Comparison of ENCODE assay signal across 8 cellular contexts in the genomic region with DNA sequence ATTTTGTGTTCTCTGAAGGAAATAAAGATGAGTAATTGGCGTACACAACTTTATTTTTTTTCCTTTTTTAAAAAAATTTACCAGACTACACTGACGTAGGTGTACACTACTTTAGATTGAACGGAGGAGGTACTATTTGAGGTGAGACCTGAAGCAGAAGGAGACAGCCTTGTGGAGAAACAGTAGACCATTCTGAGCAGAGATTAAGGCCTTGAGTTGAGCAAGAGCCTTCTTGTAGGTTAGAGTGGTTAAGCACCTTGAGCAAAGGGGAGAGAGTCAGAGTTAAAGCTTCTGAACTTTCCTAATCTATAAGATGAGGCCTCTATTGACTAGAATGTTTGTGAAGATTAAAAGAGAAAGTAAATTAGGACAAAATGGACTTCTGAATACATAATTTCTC. TPM values are rescaled to one million over a fixed set of nuclear protein-coding genes. Genes with fewer than 3 reads are reported as not detected.
DNase-seq lines count a peak whose midpoint lies in the region; ATAC-seq, FAIRE-seq and TF ChIP-seq lines count a peak whose summit lies in the region.

No MANE protein-coding gene starts in this region.

- peak overlapping the region; percentile 84 for H3K4me3 ChIP-seq in Loucy (ENCODE audit: low read length, poor library complexity, severe bottlenecking)

- no peaks in the 10 kb centered on the region for H3K9me3 Mint-ChIP-seq in central memory CD8-positive, alpha-beta T cell
- H3K9me3 Mint-ChIP-seq in nephron progenitor cell, result no peaks in the 10 kb centered on the region

- H3K9ac ChIP-seq in Loucy (ENCODE audit: low read depth, low read length, poor library complexity, severe bottlenecking), result peak overlapping the region; percentile 90

- no peak overlapping the region for H2AFZ ChIP-seq in Loucy (ENCODE audit: low read length)

- H4K20me1 ChIP-seq in Loucy (ENCODE audit: insufficient read depth, low read length, poor library complexity, severe bottlenecking), result peaks cover 66% of the 10 kb centered on the region

- no peak for ATAC-seq in central memory CD8-positive, alpha-beta T cell (replicated peaks; ENCODE audit: extremely low read depth, poor library complexity, severe bottlenecking)
- ATAC-seq in left colon, result no peak

- H3K27me3 Mint-ChIP-seq in central memory CD8-positive, alpha-beta T cell, result no peaks in the 10 kb centered on the region
- H3K27me3 Mint-ChIP-seq in nephron progenitor cell (ENCODE audit: low read depth, poor library complexity), result peaks cover 14% of the 10 kb centered on the region

- no peaks in the 10 kb centered on the region for H3K9me3 ChIP-seq in Loucy (ENCODE audit: insufficient read depth, low read depth, low read length)

- H3K27ac Mint-ChIP-seq in central memory CD8-positive, alpha-beta T cell (ENCODE audit: low read depth), result peak overlapping the region; percentile 29
- no peak overlapping the region for H3K27ac Mint-ChIP-seq in nephron progenitor cell

- peaks cover 32% of the 10 kb centered on the region for H3K4me1 Mint-ChIP-seq in central memory CD8-positive, alpha-beta T cell
- H3K4me1 Mint-ChIP-seq in nephron progenitor cell, result peaks cover 27% of the 10 kb centered on the region

- no peaks in the 10 kb centered on the region for H3F3A ChIP-seq in Loucy (ENCODE audit: low read depth)

- TF ChIP-seq CTCF in D721Med (IDR thresholded peaks at IDR 0.05; ENCODE audit: insufficient read depth, missing control alignments), result no peak
- no peak for TF ChIP-seq CTCF in Loucy (conservative IDR thresholded peaks at IDR 0.05; ENCODE audit: low read length)
- TF ChIP-seq CTCF in nephron progenitor cell (IDR thresholded peaks at IDR 0.05), result no peak

- peaks cover 4% of the 10 kb centered on the region for H3K27me3 ChIP-seq in Loucy (ENCODE audit: insufficient read depth, low read length, poor library complexity, severe bottlenecking)

- H3K36me3 Mint-ChIP-seq in central memory CD8-positive, alpha-beta T cell (ENCODE audit: insufficient read depth), result peaks cover 22% of the 10 kb centered on the region
- H3K36me3 Mint-ChIP-seq in nephron progenitor cell (ENCODE audit: low read depth), result peaks cover 8% of the 10 kb centered on the region

- intact Hi-C loops in left colon (cut with DNase I, micrococcal nuclease), result no loop called here

- peak; percentile 73 for FAIRE-seq in D721Med (lab: Jason Lieb, UNC)

- peak overlapping the region; percentile 39 for H3K4me3 Mint-ChIP-seq in central memory CD8-positive, alpha-beta T cell
- H3K4me3 Mint-ChIP-seq in nephron progenitor cell, result peak overlapping the region; percentile 99

- DNase-seq in D721Med (ENCODE audit: insufficient read length, low spot score), result no peak
- DNase-seq in central memory CD8-positive, alpha-beta T cell (ENCODE audit: low spot score in 2 of 2), result no peak
- DNase-seq in nephron progenitor cell, result no peak
- no peak for DNase-seq in left colon
- no peak for DNase-seq in GM03348 (ENCODE audit: low spot score)
- no peak for DNase-seq in NK-92 treated with Interleukin-12 subunit alpha and Interleukin-12 subunit beta, amount 100 ng/mL, for 24 hours (lab: John Stamatoyannopoulos, UW)
- DNase-seq in stimulated activated CD4-positive, alpha-beta T cell treated with anti-CD3 and anti-CD28 coated beads, Interleukin-2, amount 100 ng/mL, for 48 hours, result no peak

- H3K79me2 ChIP-seq in Loucy (ENCODE audit: insufficient read depth, low read length), result peaks cover 86% of the 10 kb centered on the region

- peaks cover 51% of the 10 kb centered on the region for H3K4me1 ChIP-seq in Loucy (ENCODE audit: insufficient read depth, low read length, poor library complexity, severe bottlenecking)

- H3K36me3 ChIP-seq in Loucy (ENCODE audit: insufficient read depth, low read length), result no peaks in the 10 kb centered on the region

- H3K9me2 ChIP-seq in Loucy (replicated peaks; ENCODE audit: low read depth, low read length), result no peaks in the 10 kb centered on the region

- H3K4me2 ChIP-seq in Loucy (ENCODE audit: low read depth, low read length, poor library complexity, severe bottlenecking), result peak overlapping the region; percentile 86

RNA-seq across cellular contexts. Expression of gene LEMD3, which starts 2.5 kb away (rescaled TPM):
- total RNA-seq in left colon, result 10 to 100 TPM; 36.4 to 37.2 TPM

RNA-seq across cellular contexts. Expression of gene WIF1, which starts 50.8 kb away (rescaled TPM):
- total RNA-seq in left colon, result under 1 TPM; 0.25 to 0.55 TPM
